ENCODE assay signal across 30 cellular contexts in genomic region chr4:1603413-1604135, GRCh38.
DNase-seq lines count a peak whose midpoint lies in the region; ATAC-seq and TF ChIP-seq lines count a peak whose summit lies in the region.
"Had no signal": no experiment of that assay in that cellular context is flagged by ENCODE, and none has a peak within 500 bp of the region (broad histone marks: within the 10 kb centered on the region; RNA-seq: fewer than 3 reads in every experiment).

No MANE protein-coding gene starts in this region.

- no peaks in the 10 kb centered on the region for H3K9me3 Mint-ChIP-seq in activated naive CD8-positive, alpha-beta T cell treated with anti-CD3 and anti-CD28 coated beads, Interleukin-2, amount 10 ng/mL, durations not matched to agents 7 days and 5 days
- no peaks in the 10 kb centered on the region for H3K9me3 Mint-ChIP-seq in activated naive CD8-positive, alpha-beta T cell treated with anti-CD3 and anti-CD28 coated beads for 36 hours
- H3K9me3 Mint-ChIP-seq: activated CD4-positive, alpha-beta T cell treated with anti-CD3 and anti-CD28 coated beads, Interleukin-2, amount 10 ng/mL, durations not matched to agents 24 days and 14 days; activated T-cell treated with anti-CD3 and anti-CD28 coated beads, Interleukin-2, amount 50 U/mL, for 24 hours; neural crest cell had no signal

- H3K9me3 ChIP-seq in esophagus squamous epithelium, result no peaks in the 10 kb centered on the region
- H3K9me3 ChIP-seq: body of pancreas, transverse colon had no signal

- no peaks in the 10 kb centered on the region for H3K36me3 Mint-ChIP-seq in activated naive CD8-positive, alpha-beta T cell treated with anti-CD3 and anti-CD28 coated beads, Interleukin-2, amount 10 ng/mL, durations not matched to agents 7 days and 5 days
- no peaks in the 10 kb centered on the region for H3K36me3 Mint-ChIP-seq in activated naive CD8-positive, alpha-beta T cell treated with anti-CD3 and anti-CD28 coated beads for 36 hours

- peaks cover 0 to 15% (median 0%) of the 10 kb centered on the region in 3 donors for H3K4me1 ChIP-seq in esophagus squamous epithelium
- H3K4me1 ChIP-seq: body of pancreas, transverse colon had no signal

- H3K27ac Mint-ChIP-seq in activated naive CD8-positive, alpha-beta T cell treated with anti-CD3 and anti-CD28 coated beads, Interleukin-2, amount 10 ng/mL, durations not matched to agents 7 days and 5 days, result peak overlapping the region; percentile 30
- H3K27ac Mint-ChIP-seq in activated naive CD8-positive, alpha-beta T cell treated with anti-CD3 and anti-CD28 coated beads for 36 hours, result no peak overlapping the region
- H3K27ac Mint-ChIP-seq: activated CD4-positive, alpha-beta T cell treated with anti-CD3 and anti-CD28 coated beads, Interleukin-2, amount 10 ng/mL, durations not matched to agents 24 days and 14 days; activated T-cell treated with anti-CD3 and anti-CD28 coated beads, Interleukin-2, amount 50 U/mL, for 24 hours had no signal

- no peak for ATAC-seq in activated naive CD8-positive, alpha-beta T cell treated with anti-CD3 and anti-CD28 coated beads, Interleukin-2, amount 10 ng/mL, durations not matched to agents 7 days and 5 days (ENCODE audit: low read depth)
- ATAC-seq in left cardiac atrium, result no peak
- ATAC-seq: body of pancreas, left colon had no signal

- H3K27me3 Mint-ChIP-seq in activated naive CD8-positive, alpha-beta T cell treated with anti-CD3 and anti-CD28 coated beads, Interleukin-2, amount 10 ng/mL, durations not matched to agents 7 days and 5 days, result no peaks in the 10 kb centered on the region
- H3K27me3 Mint-ChIP-seq in activated naive CD8-positive, alpha-beta T cell treated with anti-CD3 and anti-CD28 coated beads for 36 hours, result no peaks in the 10 kb centered on the region
- H3K27me3 Mint-ChIP-seq: activated CD4-positive, alpha-beta T cell treated with anti-CD3 and anti-CD28 coated beads, Interleukin-2, amount 10 ng/mL, durations not matched to agents 24 days and 14 days had no signal

- no peak overlapping the region for H3K4me3 ChIP-seq in H7 (ENCODE audit: insufficient read depth, low read depth, low read length)
- H3K4me3 ChIP-seq in esophagus squamous epithelium, result no peak overlapping the region
- H3K4me3 ChIP-seq: body of pancreas, dorsolateral prefrontal cortex, hepatocyte, transverse colon had no signal

- H3K27me3 ChIP-seq in H7 (ENCODE audit: control insufficient read depth, insufficient read depth, low read length) (no peaks in the 10 kb centered on the region), esophagus squamous epithelium (peaks cover 0 to 64% (median 4%) of the 10 kb centered on the region in 4 donors)
- H3K27me3 ChIP-seq: body of pancreas, hepatocyte had no signal

- intact Hi-C loops in left cardiac atrium (cut with DNase I) (no loop called here), posterior vena cava (cut with DNase I) (no loop called here), esophagus squamous epithelium (cut with DNase I) (no loop called here)

- no peak overlapping the region for H3K27ac ChIP-seq in esophagus squamous epithelium
- H3K27ac ChIP-seq: body of pancreas, dorsolateral prefrontal cortex, hepatocyte, KMS-11, transverse colon, WERI-Rb-1 had no signal

- TF ChIP-seq POLR2A in esophagus squamous epithelium (IDR thresholded peaks at IDR 0.05), result no peak

- WGBS in esophagus squamous epithelium, 2 donors, result 100% methylated on average over 1 of the region's 17 CpGs; no CpG with 5 or more reads in 1 of the 2 donors

- peaks cover 16% of the 10 kb centered on the region for H3K4me1 Mint-ChIP-seq in activated naive CD8-positive, alpha-beta T cell treated with anti-CD3 and anti-CD28 coated beads, Interleukin-2, amount 10 ng/mL, durations not matched to agents 7 days and 5 days
- H3K4me1 Mint-ChIP-seq in activated naive CD8-positive, alpha-beta T cell treated with anti-CD3 and anti-CD28 coated beads for 36 hours, result peaks cover 17% of the 10 kb centered on the region
- H3K4me1 Mint-ChIP-seq: activated CD4-positive, alpha-beta T cell treated with anti-CD3 and anti-CD28 coated beads, Interleukin-2, amount 10 ng/mL, durations not matched to agents 24 days and 14 days had no signal

- POLR2A ChIA-PET in activated naive CD8-positive, alpha-beta T cell treated with anti-CD3 and anti-CD28 coated beads, Interleukin-2, amount 10 ng/mL, durations not matched to agents 7 days and 5 days (lab: Charles Lee), result no interaction called here

- DNase-seq in activated naive CD8-positive, alpha-beta T cell treated with anti-CD3 and anti-CD28 coated beads, Interleukin-2, amount 10 ng/mL, durations not matched to agents 7 days and 5 days, result no peak
- no peak for DNase-seq in activated naive CD8-positive, alpha-beta T cell treated with anti-CD3 and anti-CD28 coated beads for 36 hours
- DNase-seq in H7 (peak; percentile 68), left cardiac atrium (peak; percentile 12), posterior vena cava (ENCODE audit: low spot score) (peak; percentile 71), esophagus squamous epithelium (lab: John Stamatoyannopoulos, UW) (no peak), putamen (ENCODE audit: low spot score) (no peak), SW480 (ENCODE audit: low spot score) (no peak)
- DNase-seq: activated CD4-positive, alpha-beta T cell treated with anti-CD3 and anti-CD28 coated beads, Interleukin-2, amount 10 ng/mL, durations not matched to agents 24 days and 14 days; activated gamma-delta T cell treated with Interleukin-2 at 50 U/mL for 16 hours; activated T-cell treated with anti-CD3 and anti-CD28 coated beads, Interleukin-2, amount 50 U/mL, for 24 hours; body of pancreas; cerebellar nuclear complex; left colon; mesenchymal stem cell; NCI-H1417; NCI-H2081; NCI-H2227 treated with DMSO at 0.1 percent for 48 hours; NCI-H526 treated with DMSO at 0.1 percent for 48 hours; NK-92 treated with Interleukin-12 subunit alpha and Interleukin-12 subunit beta, amount 100 ng/mL, for 24 hours; SHP77 treated with DMSO at 0.1 percent for 48 hours; stimulated activated CD4-positive, alpha-beta T cell treated with anti-CD3 and anti-CD28 coated beads, Interleukin-4, amount 100 ng/mL, for 24 hours; SW 1271; T1000; transverse colon; WERI-Rb-1 had no signal

- H3K4me3 Mint-ChIP-seq in activated naive CD8-positive, alpha-beta T cell treated with anti-CD3 and anti-CD28 coated beads, Interleukin-2, amount 10 ng/mL, durations not matched to agents 7 days and 5 days, result no peak overlapping the region
- no peak overlapping the region for H3K4me3 Mint-ChIP-seq in activated naive CD8-positive, alpha-beta T cell treated with anti-CD3 and anti-CD28 coated beads for 36 hours
- H3K4me3 Mint-ChIP-seq: activated CD4-positive, alpha-beta T cell treated with anti-CD3 and anti-CD28 coated beads, Interleukin-2, amount 10 ng/mL, durations not matched to agents 24 days and 14 days; activated T-cell treated with anti-CD3 and anti-CD28 coated beads, Interleukin-2, amount 50 U/mL, for 24 hours; neural crest cell had no signal

- TF ChIP-seq CTCF in esophagus squamous epithelium (IDR thresholded peaks at IDR 0.05), result no peak

- no peaks in the 10 kb centered on the region for H3K36me3 ChIP-seq in H7 (replicated peaks; ENCODE audit: control insufficient read depth, insufficient read depth, low read length)
- H3K36me3 ChIP-seq in esophagus squamous epithelium, result no peaks in the 10 kb centered on the region
- H3K36me3 ChIP-seq: transverse colon, WERI-Rb-1 had no signal

Comparison
In these comparisons a context has a peak if more than half of its experiments do, and no peak if none do; other contexts are left out.
1. DNase-seq: peak in H7 (single experiment), left cardiac atrium (single experiment) and posterior vena cava (single experiment); none in activated naive CD8-positive, alpha-beta T cell treated with anti-CD3 and anti-CD28 coated beads, Interleukin-2, amount 10 ng/mL, durations not matched to agents 7 days and 5 days (single experiment), activated naive CD8-positive, alpha-beta T cell treated with anti-CD3 and anti-CD28 coated beads for 36 hours (single experiment), esophagus squamous epithelium (single experiment), putamen (single experiment) and SW480 (single experiment).